8 cellular contexts compared by ENCODE assay signal in genomic region chr1:31765041-31765467, GRCh38. TPM values are rescaled to one million over a fixed set of nuclear protein-coding genes. Genes with fewer than 3 reads are reported as not detected.
A peak's percentile ranks its signal among the peaks of the same experiment; 100 is the strongest.
DNase-seq lines count a peak whose midpoint lies in the region; ATAC-seq and TF ChIP-seq lines count a peak whose summit lies in the region.

No MANE protein-coding gene starts in this region.

- H3K9me3 Mint-ChIP-seq in CD4-positive, alpha-beta T cell = no peaks in the 10 kb centered on the region
- no peaks in the 10 kb centered on the region; the same call in 2 of the 3 replicates for H3K9me3 Mint-ChIP-seq in GM23338

- H3K4me1 ChIP-seq in GM23338 (ENCODE audit: insufficient read depth) = peaks cover 47% of the 10 kb centered on the region

- no peaks in the 10 kb centered on the region for H3K36me3 Mint-ChIP-seq in CD4-positive, alpha-beta T cell (ENCODE audit: low read depth)
- no peaks in the 10 kb centered on the region for H3K36me3 Mint-ChIP-seq in GM23338 (ENCODE audit: low read depth)

- no peak overlapping the region for H2AFZ ChIP-seq in GM23338

- CTCF ChIA-PET in CD4-positive, alpha-beta T cell (lab: Charles Lee) = interaction anchor here (1.4 to 3.6 kb wide), 2 partner anchors 11 to 24 kb away, joined by 3 to 14 read pairs; no protein-coding TSS in a partner anchor

- H4K20me1 ChIP-seq in GM23338 (replicated peaks; ENCODE audit: insufficient read depth) = 0 out of 2 replicates have a peak, but pooled peaks cover 4% of the 10 kb centered on the region

- peaks cover 15% of the 10 kb centered on the region for H3K27me3 Mint-ChIP-seq in CD4-positive, alpha-beta T cell
- H3K27me3 Mint-ChIP-seq in GM23338 (ENCODE audit: insufficient read depth, low read depth, poor library complexity) = peaks cover 32% of the 10 kb centered on the region

- no peak for DNase-seq in CD4-positive, alpha-beta T cell
- peak; percentile 69 for DNase-seq in GM23338 (ENCODE audit: low spot score)
- DNase-seq in SHP77 (lab: John Stamatoyannopoulos, UW) = peak; percentile 59 to 76
- DNase-seq in glomerular visceral epithelial cell (ENCODE audit: extremely low spot score) = peak; percentile 42
- no peak for DNase-seq in SKM-1 treated with dmso at 0.1 percent for 144 hours (lab: John Stamatoyannopoulos, UW; ENCODE audit: unreplicated experiment)

- H3K36me3 ChIP-seq in GM23338 (ENCODE audit: insufficient read depth) = no peaks in the 10 kb centered on the region

- peak overlapping the region; percentile 95 for H3K4me3 ChIP-seq in GM23338

- peaks cover 11% of the 10 kb centered on the region for H3K27me3 ChIP-seq in CD4-positive, alpha-beta T cell (ENCODE audit: control insufficient read depth, insufficient read depth, low read length)
- H3K27me3 ChIP-seq in GM23338 (ENCODE audit: insufficient read depth) = peaks cover 32% of the 10 kb centered on the region

- no peak overlapping the region for H3K27ac Mint-ChIP-seq in CD4-positive, alpha-beta T cell
- H3K27ac Mint-ChIP-seq in GM23338 = no peak overlapping the region

- no peak for TF ChIP-seq CTCF in CD4-positive, alpha-beta T cell (IDR thresholded peaks at IDR 0.05)
- peak; percentile 43 to 75; a peak in 3 of 4 replicates for TF ChIP-seq CTCF in GM23338 (conservative IDR thresholded peaks at IDR 0.05; ENCODE audit: low read depth in 2 of 2)

- H3F3A ChIP-seq in GM23338 (replicated peaks; ENCODE audit: low read depth) = peaks cover 17% of the 10 kb centered on the region

- H3K4me2 ChIP-seq in GM23338 = peak overlapping the region; percentile 84

- no peaks in the 10 kb centered on the region for H3K79me2 ChIP-seq in GM23338 (replicated peaks; ENCODE audit: insufficient read depth)

- POLR2A ChIA-PET in CD4-positive, alpha-beta T cell (lab: Charles Lee) = interaction anchor here (1.7 kb wide), 1 partner anchor 24 kb away, joined by 4 read pairs; no protein-coding TSS in a partner anchor

- no peaks in the 10 kb centered on the region for H3K9me3 ChIP-seq in CD4-positive, alpha-beta T cell (ENCODE audit: control insufficient read depth, low read length)

- peaks cover 40% of the 10 kb centered on the region for H3K4me1 Mint-ChIP-seq in CD4-positive, alpha-beta T cell (ENCODE audit: low read depth)
- peaks cover 60% of the 10 kb centered on the region for H3K4me1 Mint-ChIP-seq in GM23338

- intact Hi-C loops in CD4-positive, alpha-beta T cell (cut with DNase I, micrococcal nuclease) = no loop called here

- ATAC-seq in CD4-positive, alpha-beta T cell (ENCODE audit: poor library complexity) = no peak
- 0 out of 3 replicates have a peak, but pooled peaks have one; percentile 0 for ATAC-seq in GM23338
- ATAC-seq in HG03159 (IDR thresholded peaks at IDR 0.05; ENCODE audit: unreplicated experiment) = no peak
- no peak for ATAC-seq in GM21717 (IDR thresholded peaks at IDR 0.05; ENCODE audit: unreplicated experiment)
- ATAC-seq in HG03342 (IDR thresholded peaks at IDR 0.05; ENCODE audit: unreplicated experiment) = no peak

- H3K4me3 Mint-ChIP-seq in CD4-positive, alpha-beta T cell = peak overlapping the region; percentile 94
- H3K4me3 Mint-ChIP-seq in GM23338 = peak overlapping the region; percentile 69

- H3K27ac ChIP-seq in CD4-positive, alpha-beta T cell (ENCODE audit: low read depth, low read length) = no peak overlapping the region
- no peak overlapping the region for H3K27ac ChIP-seq in GM23338 (ENCODE audit: low read depth)

- no peaks in the 10 kb centered on the region for H3K9me2 ChIP-seq in GM23338 (ENCODE audit: insufficient read depth)

TF ChIP-seq in GM23338, 12 proteins besides CTCF, POLR2A, EP300 and RAD21 (continues in another document):
- TF ChIP-seq, protein P1, sequence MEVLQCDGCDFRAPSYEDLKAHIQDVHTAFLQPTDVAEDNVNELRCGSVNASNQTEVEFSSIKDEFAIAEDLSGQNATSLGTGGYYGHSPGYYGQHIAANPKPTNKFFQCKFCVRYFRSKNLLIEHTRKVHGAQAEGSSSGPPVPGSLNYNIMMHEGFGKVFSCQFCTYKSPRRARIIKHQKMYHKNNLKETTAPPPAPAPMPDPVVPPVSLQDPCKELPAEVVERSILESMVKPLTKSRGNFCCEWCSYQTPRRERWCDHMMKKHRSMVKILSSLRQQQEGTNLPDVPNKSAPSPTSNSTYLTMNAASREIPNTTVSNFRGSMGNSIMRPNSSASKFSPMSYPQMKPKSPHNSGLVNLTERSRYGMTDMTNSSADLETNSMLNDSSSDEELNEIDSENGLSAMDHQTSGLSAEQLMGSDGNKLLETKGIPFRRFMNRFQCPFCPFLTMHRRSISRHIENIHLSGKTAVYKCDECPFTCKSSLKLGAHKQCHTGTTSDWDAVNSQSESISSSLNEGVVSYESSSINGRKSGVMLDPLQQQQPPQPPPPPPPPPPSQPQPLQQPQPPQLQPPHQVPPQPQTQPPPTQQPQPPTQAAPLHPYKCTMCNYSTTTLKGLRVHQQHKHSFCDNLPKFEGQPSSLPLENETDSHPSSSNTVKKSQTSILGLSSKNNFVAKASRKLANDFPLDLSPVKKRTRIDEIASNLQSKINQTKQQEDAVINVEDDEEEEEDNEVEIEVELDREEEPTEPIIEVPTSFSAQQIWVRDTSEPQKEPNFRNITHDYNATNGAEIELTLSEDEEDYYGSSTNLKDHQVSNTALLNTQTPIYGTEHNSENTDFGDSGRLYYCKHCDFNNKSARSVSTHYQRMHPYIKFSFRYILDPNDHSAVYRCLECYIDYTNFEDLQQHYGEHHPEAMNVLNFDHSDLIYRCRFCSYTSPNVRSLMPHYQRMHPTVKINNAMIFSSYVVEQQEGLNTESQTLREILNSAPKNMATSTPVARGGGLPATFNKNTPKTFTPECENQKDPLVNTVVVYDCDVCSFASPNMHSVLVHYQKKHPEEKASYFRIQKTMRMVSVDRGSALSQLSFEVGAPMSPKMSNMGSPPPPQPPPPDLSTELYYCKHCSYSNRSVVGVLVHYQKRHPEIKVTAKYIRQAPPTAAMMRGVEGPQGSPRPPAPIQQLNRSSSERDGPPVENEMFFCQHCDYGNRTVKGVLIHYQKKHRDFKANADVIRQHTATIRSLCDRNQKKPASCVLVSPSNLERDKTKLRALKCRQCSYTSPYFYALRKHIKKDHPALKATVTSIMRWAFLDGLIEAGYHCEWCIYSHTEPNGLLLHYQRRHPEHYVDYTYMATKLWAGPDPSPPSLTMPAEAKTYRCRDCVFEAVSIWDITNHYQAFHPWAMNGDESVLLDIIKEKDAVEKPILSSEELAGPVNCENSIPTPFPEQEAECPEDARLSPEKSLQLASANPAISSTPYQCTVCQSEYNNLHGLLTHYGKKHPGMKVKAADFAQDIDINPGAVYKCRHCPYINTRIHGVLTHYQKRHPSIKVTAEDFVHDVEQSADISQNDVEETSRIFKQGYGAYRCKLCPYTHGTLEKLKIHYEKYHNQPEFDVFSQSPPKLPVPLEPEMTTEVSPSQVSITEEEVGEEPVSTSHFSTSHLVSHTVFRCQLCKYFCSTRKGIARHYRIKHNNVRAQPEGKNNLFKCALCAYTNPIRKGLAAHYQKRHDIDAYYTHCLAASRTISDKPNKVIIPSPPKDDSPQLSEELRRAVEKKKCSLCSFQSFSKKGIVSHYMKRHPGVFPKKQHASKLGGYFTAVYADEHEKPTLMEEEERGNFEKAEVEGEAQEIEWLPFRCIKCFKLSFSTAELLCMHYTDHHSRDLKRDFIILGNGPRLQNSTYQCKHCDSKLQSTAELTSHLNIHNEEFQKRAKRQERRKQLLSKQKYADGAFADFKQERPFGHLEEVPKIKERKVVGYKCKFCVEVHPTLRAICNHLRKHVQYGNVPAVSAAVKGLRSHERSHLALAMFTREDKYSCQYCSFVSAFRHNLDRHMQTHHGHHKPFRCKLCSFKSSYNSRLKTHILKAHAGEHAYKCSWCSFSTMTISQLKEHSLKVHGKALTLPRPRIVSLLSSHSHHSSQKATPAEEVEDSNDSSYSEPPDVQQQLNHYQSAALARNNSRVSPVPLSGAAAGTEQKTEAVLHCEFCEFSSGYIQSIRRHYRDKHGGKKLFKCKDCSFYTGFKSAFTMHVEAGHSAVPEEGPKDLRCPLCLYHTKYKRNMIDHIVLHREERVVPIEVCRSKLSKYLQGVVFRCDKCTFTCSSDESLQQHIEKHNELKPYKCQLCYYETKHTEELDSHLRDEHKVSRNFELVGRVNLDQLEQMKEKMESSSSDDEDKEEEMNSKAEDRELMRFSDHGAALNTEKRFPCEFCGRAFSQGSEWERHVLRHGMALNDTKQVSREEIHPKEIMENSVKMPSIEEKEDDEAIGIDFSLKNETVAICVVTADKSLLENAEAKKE (CRISPR knock-in tag; IDR thresholded peaks at IDR 0.05) = no peak
- TF ChIP-seq NANOG (IDR thresholded peaks at IDR 0.05; ENCODE audit: borderline replicate concordance) (no peak), STAT1 (IDR thresholded peaks at IDR 0.05; ENCODE audit: unreplicated experiment) (no peak), REST (IDR thresholded peaks at IDR 0.05; ENCODE audit: unreplicated experiment) (no peak), EZH2 (IDR thresholded peaks at IDR 0.05; ENCODE audit: low read depth, unreplicated experiment) (no peak)

RNA-seq across cellular contexts. Expression of gene ADGRB2, which starts 0.9 kb away (rescaled TPM):
- under 1 TPM; 0.39 to 0.71 TPM for total RNA-seq in CD4-positive, alpha-beta T cell
- 20.9 and 27.8 TPM in 2 replicates for total RNA-seq in GM23338 (2014; rRNA removed; shearing (Covaris generic))
- polyA plus RNA-seq in GM23338 (2016; fragmentation: Nextera tagmentation; extraction: Ambion mirVana) = 7.9 and 8.0 TPM in 2 replicates

RNA-seq across cellular contexts. Expression of gene SPOCD1, which starts 50.8 kb away (rescaled TPM):
- under 1 TPM; 0.11 to 0.27 TPM for total RNA-seq in CD4-positive, alpha-beta T cell
- total RNA-seq in GM23338 (2014; rRNA removed; shearing (Covaris generic)) = 1.3 and 2.9 TPM in 2 replicates
- 0.68 and 0.73 TPM in 2 replicates for polyA plus RNA-seq in GM23338 (2016; fragmentation: Nextera tagmentation; extraction: Ambion mirVana)

Comparison
In these comparisons a context has a peak if more than half of its experiments do, and no peak if none do; other contexts are left out.
1. DNase-seq: peak in GM23338 (single experiment), SHP77 (2 of 2) and glomerular visceral epithelial cell (single experiment); none in CD4-positive, alpha-beta T cell (0 of 10) and SKM-1 treated with dmso at 0.1 percent for 144 hours (single experiment).
2. RNA of gene ADGRB2, which starts 0.9 kb away (total RNA-seq): 20.9 to 27.8 TPM in GM23338; 0.39 to 0.71 TPM in CD4-positive, alpha-beta T cell; every median in the first group is over 10 times any median in the second.